In the genomic region with DNA sequence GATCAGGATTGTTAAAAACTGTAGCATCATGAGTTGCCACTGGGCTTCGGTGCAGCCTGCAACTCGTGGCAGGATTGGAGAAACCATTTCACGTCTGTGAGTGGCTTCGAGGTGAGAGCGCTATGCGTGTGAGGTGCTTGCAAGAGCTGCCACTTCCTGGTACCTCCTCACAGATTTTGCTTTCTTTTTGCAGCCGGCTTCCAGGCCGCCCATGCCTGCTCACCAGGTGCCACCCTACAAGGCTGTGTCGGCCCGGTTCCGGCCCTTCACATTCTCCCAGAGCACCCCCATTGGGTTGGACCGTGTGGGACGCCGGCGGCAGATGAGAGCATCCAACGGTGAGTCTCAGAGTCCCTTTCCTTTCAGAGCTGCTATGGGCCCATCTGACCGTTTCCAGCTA, we compare ENCODE assay signal across 12 cellular contexts. TPM values are rescaled to one million over a fixed set of nuclear protein-coding genes. Genes with fewer than 3 reads are reported as not detected.
DNase-seq lines count a peak whose midpoint lies in the region; ATAC-seq and TF ChIP-seq lines count a peak whose summit lies in the region.
"Had no signal": no experiment of that assay in that cellular context is flagged by ENCODE, and none has a peak within 500 bp of the region (broad histone marks: within the 10 kb centered on the region; RNA-seq: fewer than 3 reads in every experiment).

No MANE protein-coding gene starts in this region.

- peak overlapping the region; percentile 92 for H3K27ac ChIP-seq in CD4-positive, alpha-beta T cell (ENCODE audit: low read depth, low read length)

- H3K9me3 Mint-ChIP-seq in CD4-positive, alpha-beta T cell = no peaks in the 10 kb centered on the region
- H3K9me3 Mint-ChIP-seq in activated CD8-positive, alpha-beta T cell treated with anti-CD3 and anti-CD28 coated beads for 36 hours = no peaks in the 10 kb centered on the region

- TF ChIP-seq CTCF in CD4-positive, alpha-beta T cell (IDR thresholded peaks at IDR 0.05) = peak; percentile 24
- TF ChIP-seq CTCF in activated CD8-positive, alpha-beta T cell treated with anti-CD3 and anti-CD28 coated beads for 36 hours (IDR thresholded peaks at IDR 0.05) = no peak

- H3K4me1 Mint-ChIP-seq in CD4-positive, alpha-beta T cell (ENCODE audit: low read depth) = peaks cover 76% of the 10 kb centered on the region
- peaks cover 59% of the 10 kb centered on the region for H3K4me1 Mint-ChIP-seq in activated CD8-positive, alpha-beta T cell treated with anti-CD3 and anti-CD28 coated beads for 36 hours (ENCODE audit: low read depth)

- H3K9me3 ChIP-seq in CD4-positive, alpha-beta T cell (ENCODE audit: control insufficient read depth, low read length) = no peaks in the 10 kb centered on the region

- ATAC-seq in CD4-positive, alpha-beta T cell (ENCODE audit: poor library complexity) = peak; percentile 80
- peak; percentile 80 for ATAC-seq in activated CD8-positive, alpha-beta T cell treated with anti-CD3 and anti-CD28 coated beads for 36 hours
- ATAC-seq in GM19463 (IDR thresholded peaks at IDR 0.05; ENCODE audit: unreplicated experiment) (no peak), GM18858 (IDR thresholded peaks at IDR 0.05; ENCODE audit: unreplicated experiment) (no peak)
- ATAC-seq: GM12878 had no signal

- no peaks in the 10 kb centered on the region for H3K27me3 ChIP-seq in CD4-positive, alpha-beta T cell (ENCODE audit: control insufficient read depth, insufficient read depth, low read length)

- peak; percentile 74 to 89 (median 78) for DNase-seq in CD4-positive, alpha-beta T cell
- DNase-seq in activated CD8-positive, alpha-beta T cell treated with anti-CD3 and anti-CD28 coated beads for 36 hours = peak; percentile 92
- peak; percentile 93 for DNase-seq in central memory CD4-positive, alpha-beta T cell
- DNase-seq in stimulated activated CD4-positive, alpha-beta T cell treated with anti-CD3 and anti-CD28 coated beads, Interleukin-2, amount 100 ng/mL, for 4 hours (ENCODE audit: low read depth) = peak; percentile 73
- no peak for DNase-seq in 8988T
- DNase-seq in EL = no peak
- DNase-seq: NCI-H345 had no signal

- CTCF ChIA-PET in CD4-positive, alpha-beta T cell (lab: Charles Lee) = interaction anchor here (1.1 to 2.3 kb wide), 6 partner anchors 9 to 41 kb away, joined by 3 to 21 read pairs (median 9); no protein-coding TSS in a partner anchor
- CTCF ChIA-PET in activated CD8-positive, alpha-beta T cell treated with anti-CD3 and anti-CD28 coated beads for 36 hours (lab: Charles Lee) = interaction anchor here (0.7 to 3.1 kb wide), 6 partner anchors 14 to 231 kb away, joined by 3 to 13 read pairs (median 5); no protein-coding TSS in a partner anchor

- peaks cover 50% of the 10 kb centered on the region for H3K36me3 Mint-ChIP-seq in CD4-positive, alpha-beta T cell (ENCODE audit: low read depth)
- H3K36me3 Mint-ChIP-seq in activated CD8-positive, alpha-beta T cell treated with anti-CD3 and anti-CD28 coated beads for 36 hours (ENCODE audit: low read depth) = peaks cover 60% of the 10 kb centered on the region

- intact Hi-C loops in CD4-positive, alpha-beta T cell (cut with DNase I, micrococcal nuclease) = loop anchor here (1.0 to 10.0 kb wide), 6 partner anchors 20 to 877 kb away; a partner anchor contains a TSS
- intact Hi-C loops in activated CD8-positive, alpha-beta T cell treated with anti-CD3 and anti-CD28 coated beads for 36 hours (cut with micrococcal nuclease) = no loop called here

- H3K4me3 Mint-ChIP-seq in CD4-positive, alpha-beta T cell = peak overlapping the region; percentile 94
- H3K4me3 Mint-ChIP-seq in activated CD8-positive, alpha-beta T cell treated with anti-CD3 and anti-CD28 coated beads for 36 hours = peak overlapping the region; percentile 82

- H3K27me3 Mint-ChIP-seq in CD4-positive, alpha-beta T cell = no peaks in the 10 kb centered on the region
- H3K27me3 Mint-ChIP-seq in activated CD8-positive, alpha-beta T cell treated with anti-CD3 and anti-CD28 coated beads for 36 hours = no peaks in the 10 kb centered on the region

- H3K27ac Mint-ChIP-seq in CD4-positive, alpha-beta T cell = peak overlapping the region; percentile 92
- peak overlapping the region; percentile 90 for H3K27ac Mint-ChIP-seq in activated CD8-positive, alpha-beta T cell treated with anti-CD3 and anti-CD28 coated beads for 36 hours

- POLR2A ChIA-PET in CD4-positive, alpha-beta T cell (lab: Charles Lee) = interaction anchor here (0.8 to 15.3 kb wide), 9 partner anchors 10 to 91 kb away, joined by 3 to 596 read pairs (median 5); a partner anchor contains a TSS
- POLR2A ChIA-PET in activated CD8-positive, alpha-beta T cell treated with anti-CD3 and anti-CD28 coated beads for 36 hours (lab: Charles Lee) = interaction anchor here (0.6 to 8.1 kb wide), 10 partner anchors 9 to 866 kb away, joined by 3 to 227 read pairs (median 4); no protein-coding TSS in a partner anchor

RNA-seq across cellular contexts. Expression of a gene that starts 57.9 kb away (rescaled TPM):
- not detected for total RNA-seq in CD4-positive, alpha-beta T cell
- not detected for total RNA-seq in activated CD8-positive, alpha-beta T cell treated with anti-CD3 and anti-CD28 coated beads for 36 hours
- total RNA-seq: GM12878, H4, pulmonary artery endothelial cell had no signal

Comparison
In these comparisons a context has a peak if more than half of its experiments do, and no peak if none do; other contexts are left out.
1. ATAC-seq: peak in CD4-positive, alpha-beta T cell (single experiment) and activated CD8-positive, alpha-beta T cell treated with anti-CD3 and anti-CD28 coated beads for 36 hours (single experiment); none in GM19463 (single experiment) and GM18858 (single experiment).
2. DNase-seq: peak in CD4-positive, alpha-beta T cell (10 of 10), activated CD8-positive, alpha-beta T cell treated with anti-CD3 and anti-CD28 coated beads for 36 hours (single experiment), central memory CD4-positive, alpha-beta T cell (single experiment) and stimulated activated CD4-positive, alpha-beta T cell treated with anti-CD3 and anti-CD28 coated beads, Interleukin-2, amount 100 ng/mL, for 4 hours (single experiment); none in 8988T (single experiment) and EL (single experiment).